Comparison of ENCODE assay signal across 27 cellular contexts in the genomic region with DNA sequence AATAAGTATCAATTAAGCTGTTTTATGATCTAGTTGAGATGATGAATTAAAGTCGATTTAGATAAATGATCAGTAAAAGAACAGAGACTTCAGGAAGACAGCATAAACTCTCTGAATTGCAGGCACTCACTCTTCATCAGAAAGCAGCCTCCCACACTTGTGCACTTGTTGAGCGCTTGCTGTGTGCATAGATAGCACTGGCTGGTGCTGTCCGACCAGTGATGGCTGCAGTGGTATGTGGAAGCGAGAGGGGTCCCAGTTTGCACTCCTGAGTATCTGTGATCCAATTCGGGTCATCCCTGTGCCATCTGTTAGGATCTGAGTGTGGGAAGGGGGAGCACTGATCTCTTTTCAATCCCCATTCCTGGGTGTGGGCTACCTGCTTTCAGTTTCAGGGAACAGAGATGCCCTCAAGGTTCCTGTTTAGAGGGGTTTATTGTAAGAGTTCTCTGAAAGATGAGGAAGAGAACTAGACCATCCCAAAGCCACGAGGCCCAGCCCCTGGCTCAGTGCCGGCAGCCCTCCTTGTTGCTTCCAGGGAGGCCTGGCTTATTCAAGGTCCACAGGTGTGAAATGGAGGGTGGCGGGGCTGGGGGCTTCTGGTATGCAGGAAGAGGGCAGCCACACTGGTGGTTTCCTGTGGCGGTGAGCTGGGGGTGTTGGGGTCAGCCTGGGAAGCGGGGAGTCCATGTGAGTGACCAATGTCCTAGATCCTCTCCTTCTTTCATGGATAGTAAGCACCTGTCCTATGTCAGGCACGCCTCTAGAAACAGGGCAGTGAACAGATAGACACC.
DNase-seq lines count a peak whose midpoint lies in the region; FAIRE-seq and TF ChIP-seq lines count a peak whose summit lies in the region.
"Had no signal": no experiment of that assay in that cellular context is flagged by ENCODE, and none has a peak within 500 bp of the region (broad histone marks: within the 10 kb centered on the region; RNA-seq: fewer than 3 reads in every experiment).

No MANE protein-coding gene starts in this region.

- no peaks in the 10 kb centered on the region for H3K9me1 ChIP-seq in keratinocyte (ENCODE audit: control insufficient read depth, extremely low read depth, insufficient read depth, low read length)

- H3K4me1 Mint-ChIP-seq in MCF 10A (ENCODE audit: insufficient read depth, unreplicated experiment): peaks cover 4% of the 10 kb centered on the region
- H3K4me1 Mint-ChIP-seq: activated B cell treated with CpG ODN at 0.5 μM for 24 hours, CD14-positive monocyte had no signal

- CTCF ChIA-PET in MCF 10A (lab: Yijun Ruan, JAX): no interaction called here

- H3K36me3 ChIP-seq in breast epithelium (no peaks in the 10 kb centered on the region), keratinocyte (ENCODE audit: control insufficient read depth in 2 of 2, extremely low read depth in 1 of 2, insufficient read depth in 2 of 2, low read length in 2 of 2) (no peaks in the 10 kb centered on the region), osteoblast (ENCODE audit: insufficient read depth, low read length) (no peaks in the 10 kb centered on the region)
- H3K36me3 ChIP-seq: esophagus muscularis mucosa had no signal

- H3K27ac ChIP-seq in breast epithelium (peak overlapping the region; percentile 73 to 81), keratinocyte (ENCODE audit: control insufficient read depth, insufficient read depth, low read length) (no peak overlapping the region), osteoblast (ENCODE audit: low read depth, low read length) (no peak overlapping the region)
- H3K27ac ChIP-seq: foreskin keratinocyte had no signal

- POLR2A ChIA-PET in MCF 10A (lab: Yijun Ruan, JAX): interaction anchor here (0.6 kb wide), 1 partner anchor 10 kb away, joined by 3 read pairs; no protein-coding TSS in a partner anchor

- H3K4me3 Mint-ChIP-seq in MCF 10A (ENCODE audit: unreplicated experiment): no peak overlapping the region
- H3K4me3 Mint-ChIP-seq: activated B cell treated with CpG ODN at 0.5 μM for 24 hours; activated naive CD8-positive, alpha-beta T cell; CD14-positive monocyte; dendritic cell treated with granulocyte-macrophage colony-stimulating factor and Interleukin-4, amounts not matched to agents 40 ng/mL and 50 ng/mL, for 4 days; T-helper 1 cell treated with Interleukin-12 subunit alpha and Interleukin-12 subunit beta and Interleukin-4 antibody, amounts not matched to agents 30 μg/mL and 1 μg/mL, for 36 hours had no signal

- no TSS peak for BruUV-seq in MCF 10A (replicated peaks; lab: Mats Ljungman, UMichigan)

- TF ChIP-seq CTCF in breast epithelium (IDR thresholded peaks at IDR 0.05): no peak
- TF ChIP-seq CTCF in MCF 10A (IDR thresholded peaks at IDR 0.05; ENCODE audit: unreplicated experiment): no peak
- no peak for TF ChIP-seq CTCF in keratinocyte (optimal IDR thresholded peaks at IDR 0.05 in 1 of 3, IDR thresholded peaks at IDR 0.05 in 1 of 3, conservative IDR thresholded peaks at IDR 0.05 in 1 of 3; ENCODE audit: extremely low read depth in 1 of 3, insufficient read depth in 2 of 3, low read length in 3 of 3)
- TF ChIP-seq CTCF in osteoblast (IDR thresholded peaks at IDR 0.05; ENCODE audit: extremely low read depth, low read depth, low read length): no peak

- H3K4me3 ChIP-seq in breast epithelium: peak overlapping the region in 1 of 3 donors; percentile 15
- no peak overlapping the region for H3K4me3 ChIP-seq in keratinocyte (ENCODE audit: control insufficient read depth in 2 of 3, extremely low read depth in 1 of 3, insufficient read depth in 2 of 3, low read depth in 1 of 3, low read length in 3 of 3)
- peak overlapping the region; percentile 20 for H3K4me3 ChIP-seq in osteoblast (ENCODE audit: insufficient read depth, low read length)
- H3K4me3 ChIP-seq: esophagus muscularis mucosa, lung had no signal

- no peaks in the 10 kb centered on the region for H4K20me1 ChIP-seq in keratinocyte (ENCODE audit: control insufficient read depth, extremely low read depth, insufficient read depth, low read length)
- H4K20me1 ChIP-seq in osteoblast (ENCODE audit: insufficient read depth, low read length): no peaks in the 10 kb centered on the region

- peaks cover 20% of the 10 kb centered on the region for H3K27me3 Mint-ChIP-seq in MCF 10A (ENCODE audit: insufficient read depth, unreplicated experiment)

- TF ChIP-seq POLR2A in breast epithelium (IDR thresholded peaks at IDR 0.05): no peak

- DNase-seq in breast epithelium (ENCODE audit: low spot score in 2 of 2): no peak
- no peak for DNase-seq in MCF 10A (ENCODE audit: unreplicated experiment)
- no peak for DNase-seq in keratinocyte (ENCODE audit: low read depth, low spot score)
- no peak for DNase-seq in osteoblast (ENCODE audit: insufficient read length, low spot score, missing footprints)
- no peak for DNase-seq in activated effector memory CD4-positive, alpha-beta T cell treated with Interleukin-2 at 50 U/mL for 16 hours
- no peak for DNase-seq in dedifferentiated amniotic fluid mesenchymal stem cell (ENCODE audit: extremely low spot score)
- no peak for DNase-seq in SHP77 (lab: John Stamatoyannopoulos, UW)
- DNase-seq in NCI-H1694 treated with DMSO at 0.1 percent for 48 hours (lab: John Stamatoyannopoulos, UW): no peak
- DNase-seq: 8988T; activated B cell treated with CpG ODN at 0.5 μM for 24 hours; activated CD4-positive, alpha-beta T cell treated with anti-CD3 and anti-CD28 coated beads, Interleukin-2, amount 50 U/mL, for 1 hour; activated effector memory CD4-positive, alpha-beta T cell treated with anti-CD3 and anti-CD28 coated beads, Interleukin-2, amount 50 U/mL, for 16 hours; activated T-cell treated with anti-CD3 and anti-CD28 coated beads, Interleukin-2, amount 50 U/mL, for 1 hour; Caco-2; DMS53; kidney glomerular epithelial cell; NK-92 treated with Interleukin-12 subunit alpha and Interleukin-12 subunit beta, amount 100 ng/mL, for 24 hours; stimulated activated CD4-positive, alpha-beta T cell treated with anti-CD3 and anti-CD28 coated beads, Interleukin-4, amount 100 ng/mL, for 4 hours had no signal

- peak overlapping the region; percentile 5 for H3K4me2 ChIP-seq in keratinocyte (ENCODE audit: control insufficient read depth, extremely low read depth, insufficient read depth, low read depth, low read length)
- H3K4me2 ChIP-seq in osteoblast (ENCODE audit: insufficient read depth, low read length): peak overlapping the region; percentile 64
- H3K4me2 ChIP-seq: SK-N-SH had no signal

- H3K79me2 ChIP-seq in keratinocyte (ENCODE audit: control insufficient read depth, insufficient read depth, low read length): no peaks in the 10 kb centered on the region
- no peaks in the 10 kb centered on the region for H3K79me2 ChIP-seq in osteoblast (ENCODE audit: insufficient read depth, low read length)

- peaks cover 9% of the 10 kb centered on the region for H3K9me3 Mint-ChIP-seq in MCF 10A (ENCODE audit: unreplicated experiment)
- H3K9me3 Mint-ChIP-seq: T-helper 1 cell treated with Interleukin-12 subunit alpha and Interleukin-12 subunit beta and Interleukin-4 antibody, amounts not matched to agents 30 μg/mL and 1 μg/mL, for 36 hours had no signal

- H3K9ac ChIP-seq in keratinocyte (ENCODE audit: control insufficient read depth, extremely low read depth, insufficient read depth, low read length): no peak overlapping the region
- H3K9ac ChIP-seq: SK-N-SH had no signal

- dilution Hi-C loops in keratinocyte (cut with MboI; ENCODE audit: extremely low pct_ligation_motif_present, low sequenced_read_pairs): no loop called here

- H3K27me3 ChIP-seq in breast epithelium (no peaks in the 10 kb centered on the region), keratinocyte (ENCODE audit: control insufficient read depth, extremely low read depth, insufficient read depth, low read length) (peaks cover 11% of the 10 kb centered on the region), osteoblast (ENCODE audit: insufficient read depth, low read length) (peaks cover 12% of the 10 kb centered on the region)

- intact Hi-C loops in breast epithelium (cut with DNase I; ENCODE audit: low total_unique reads): no loop called here
- intact Hi-C loops in MCF 10A (cut with micrococcal nuclease): no loop called here

- no peaks in the 10 kb centered on the region for H3K9me3 ChIP-seq in breast epithelium
- H3K9me3 ChIP-seq in keratinocyte (ENCODE audit: control insufficient read depth, low read depth, low read length): no peaks in the 10 kb centered on the region
- no peaks in the 10 kb centered on the region for H3K9me3 ChIP-seq in osteoblast (ENCODE audit: low read depth, low read length)
- H3K9me3 ChIP-seq: Caco-2, esophagus muscularis mucosa, SK-N-SH had no signal

- H3K36me3 Mint-ChIP-seq in MCF 10A (ENCODE audit: insufficient read depth, unreplicated experiment): no peaks in the 10 kb centered on the region
- H3K36me3 Mint-ChIP-seq: activated naive CD8-positive, alpha-beta T cell; CD14-positive monocyte had no signal

- H3K4me1 ChIP-seq in breast epithelium: peaks cover 3 to 7% of the 10 kb centered on the region in 2 donors
- H3K4me1 ChIP-seq in keratinocyte (ENCODE audit: control insufficient read depth, extremely low read depth, insufficient read depth, low read length): peaks cover 22% of the 10 kb centered on the region
- H3K4me1 ChIP-seq in osteoblast (ENCODE audit: insufficient read depth, low read length): peaks cover 8% of the 10 kb centered on the region
- H3K4me1 ChIP-seq: Caco-2 had no signal

- H3K27ac Mint-ChIP-seq in MCF 10A (ENCODE audit: low read depth, unreplicated experiment): no peak overlapping the region
- H3K27ac Mint-ChIP-seq: activated B cell treated with CpG ODN at 0.5 μM for 24 hours; activated naive CD8-positive, alpha-beta T cell; CD14-positive monocyte; dendritic cell treated with granulocyte-macrophage colony-stimulating factor and Interleukin-4, amounts not matched to agents 40 ng/mL and 50 ng/mL, for 4 days; T-helper 1 cell treated with Interleukin-12 subunit alpha and Interleukin-12 subunit beta and Interleukin-4 antibody, amounts not matched to agents 30 μg/mL and 1 μg/mL, for 36 hours had no signal

- H2AFZ ChIP-seq in keratinocyte (ENCODE audit: control insufficient read depth, low read length) (peak overlapping the region; percentile 12), osteoblast (ENCODE audit: low read length) (no peak overlapping the region)

- FAIRE-seq in keratinocyte (lab: Jason Lieb, UNC): no peak
- FAIRE-seq: G401.6 had no signal

Comparison
In these comparisons a context has a peak if more than half of its experiments do, and no peak if none do; other contexts are left out.
1. H3K27ac ChIP-seq: peak in breast epithelium (2 of 2); none in keratinocyte (single experiment) and osteoblast (single experiment).